In genomic region chr2:85185431-85185940, GRCh38 we compare ENCODE assay signal across 13 cellular contexts. TPM values are rescaled to one million over a fixed set of nuclear protein-coding genes. Genes with fewer than 3 reads are reported as not detected.
"Had no signal": no experiment of that assay in that cellular context is flagged by ENCODE, and none has a peak within 500 bp of the region (broad histone marks: within the 10 kb centered on the region; RNA-seq: fewer than 3 reads in every experiment).

No MANE protein-coding gene starts in this region.

- H3K36me3 Mint-ChIP-seq: activated naive CD4-positive, alpha-beta T cell treated with anti-CD3 and anti-CD28 coated beads, Interleukin-2, amount 50 U/mL, for 24 hours had no signal

- H3K9me3 ChIP-seq: breast epithelium, esophagus muscularis mucosa, ovary, thoracic aorta had no signal

- H3K4me3 Mint-ChIP-seq: activated naive CD4-positive, alpha-beta T cell treated with anti-CD3 and anti-CD28 coated beads, Interleukin-2, amount 50 U/mL, for 24 hours; stimulated activated naive CD8-positive, alpha-beta T cell treated with anti-CD3 and anti-CD28 coated beads, Interleukin-15, amount 100 ng/mL, for 72 hours had no signal

- H3K9me3 Mint-ChIP-seq: activated naive CD4-positive, alpha-beta T cell treated with anti-CD3 and anti-CD28 coated beads, Interleukin-2, amount 50 U/mL, for 24 hours; stimulated activated naive CD8-positive, alpha-beta T cell treated with anti-CD3 and anti-CD28 coated beads, Interleukin-15, amount 100 ng/mL, for 72 hours had no signal

- H3K36me3 ChIP-seq: breast epithelium, esophagus muscularis mucosa, ovary, thoracic aorta had no signal

- DNase-seq: activated T-cell treated with anti-CD3 and anti-CD28 coated beads, Interleukin-2, amount 50 U/mL, for 1 hour; left colon; ovary; stimulated activated CD4-positive, alpha-beta T cell treated with anti-CD3 and anti-CD28 coated beads, Interleukin-4, amount 100 ng/mL, for 4 hours had no signal

- H3K4me3 ChIP-seq: breast epithelium, esophagus muscularis mucosa, ovary, thoracic aorta had no signal

- H3K27me3 ChIP-seq: breast epithelium, esophagus muscularis mucosa, ovary had no signal

- H3K27ac Mint-ChIP-seq: activated naive CD4-positive, alpha-beta T cell treated with anti-CD3 and anti-CD28 coated beads, Interleukin-2, amount 50 U/mL, for 24 hours; stimulated activated naive CD8-positive, alpha-beta T cell treated with anti-CD3 and anti-CD28 coated beads, Interleukin-15, amount 100 ng/mL, for 72 hours had no signal

- FAIRE-seq: endometrium had no signal

- H3K4me1 Mint-ChIP-seq: activated naive CD4-positive, alpha-beta T cell treated with anti-CD3 and anti-CD28 coated beads, Interleukin-2, amount 50 U/mL, for 24 hours; stimulated activated naive CD8-positive, alpha-beta T cell treated with anti-CD3 and anti-CD28 coated beads, Interleukin-15, amount 100 ng/mL, for 72 hours had no signal

- ATAC-seq: left colon had no signal

- H3K27ac ChIP-seq: breast epithelium, esophagus muscularis mucosa, ovary, thoracic aorta had no signal

RNA-seq across cellular contexts. Expression of gene TCF7L1, which starts 52.3 kb away (rescaled TPM):
- total RNA-seq: activated CD8-positive, alpha-beta memory T cell treated with anti-CD3 and anti-CD28 coated beads for 36 hours; mononuclear cell had no signal
- polyA plus RNA-seq: neural cell had no signal
